31 cellular contexts compared by ENCODE assay signal in genomic region chr3:127938800-127939199, GRCh38. TPM values are rescaled to one million over a fixed set of nuclear protein-coding genes. Genes with fewer than 3 reads are reported as not detected.
"Had no signal": no experiment of that assay in that cellular context is flagged by ENCODE, and none has a peak within 500 bp of the region (broad histone marks: within the 10 kb centered on the region; RNA-seq: fewer than 3 reads in every experiment).

No MANE protein-coding gene starts in this region.

- ATAC-seq: effector memory CD8-positive, alpha-beta T cell; esophagus mucosa; gastrocnemius medialis; heart right ventricle; left cardiac atrium; left lung; left ventricle myocardium superior; lower lobe of right lung; mucosa of descending colon had no signal

- H3K4me1 ChIP-seq: colonic mucosa, esophagus squamous epithelium, gastrocnemius medialis, heart right ventricle, left lung, lower lobe of right lung had no signal

- FAIRE-seq: endometrium, islet of Langerhans, keratinocyte had no signal

- H3K4me1 Mint-ChIP-seq: endodermal cell, mesothelial cell of epicardium, naive B cell had no signal

- H3K9me3 ChIP-seq: colonic mucosa, gastrocnemius medialis had no signal

- DNase-seq: colonic mucosa; cortex of kidney; effector CD8-positive, alpha-beta T cell; effector memory CD8-positive, alpha-beta T cell; endodermal cell; erythroblast; esophagus squamous epithelium; foreskin fibroblast; foreskin melanocyte; gastrocnemius medialis; glutamatergic neuron; head of caudate nucleus; heart right ventricle; hippocampal formation; left cardiac atrium; left lung; left ventricle myocardium superior; lower lobe of right lung; mesenchymal stem cell; mucosa of descending colon; naive B cell had no signal

- H3K36me3 Mint-ChIP-seq: mesothelial cell of epicardium, naive B cell had no signal

- H3K4me3 ChIP-seq: colonic mucosa, esophagus squamous epithelium, gastrocnemius medialis, heart right ventricle, left lung, lower lobe of right lung, mucosa of descending colon had no signal

- H3K27ac Mint-ChIP-seq: dendritic cell treated with granulocyte-macrophage colony-stimulating factor and Interleukin-4, amounts not matched to agents 40 ng/mL and 50 ng/mL, for 4 days; effector memory CD8-positive, alpha-beta T cell; endodermal cell; mesothelial cell of epicardium had no signal

- H3K36me3 ChIP-seq: colonic mucosa, esophagus squamous epithelium, left lung, lower lobe of right lung had no signal

- H3K27ac ChIP-seq: colonic mucosa, epithelial cell of prostate, esophagus squamous epithelium, gastrocnemius medialis, heart right ventricle, left lung, lower lobe of right lung had no signal

- H3K4me3 Mint-ChIP-seq: dendritic cell treated with granulocyte-macrophage colony-stimulating factor and Interleukin-4, amounts not matched to agents 40 ng/mL and 50 ng/mL, for 4 days; effector memory CD8-positive, alpha-beta T cell; endodermal cell; mesothelial cell of epicardium; naive B cell had no signal

- H3K27me3 ChIP-seq: colonic mucosa, gastrocnemius medialis, heart right ventricle, left lung had no signal

RNA-seq across cellular contexts. Expression of gene KBTBD12, which starts 23.8 kb away (rescaled TPM):
- total RNA-seq: dermis microvascular lymphatic vessel endothelial cell, esophagus mucosa, glomerular endothelial cell, lung microvascular endothelial cell, mesothelial cell of epicardium had no signal
- polyA plus RNA-seq: keratinocyte had no signal
